In genomic region chr6:105402981-105403935, GRCh38 we compare ENCODE assay signal across 9 cellular contexts. TPM values are rescaled to one million over a fixed set of nuclear protein-coding genes. Genes with fewer than 3 reads are reported as not detected.
DNase-seq lines count a peak whose midpoint lies in the region; ATAC-seq, FAIRE-seq and TF ChIP-seq lines count a peak whose summit lies in the region.
"Had no signal": no experiment of that assay in that cellular context is flagged by ENCODE, and none has a peak within 500 bp of the region (broad histone marks: within the 10 kb centered on the region; RNA-seq: fewer than 3 reads in every experiment).

Gene PREP, minus strand, starts transcription at chr6:105403082. Its CDS starts 191 bp downstream, at chr6:105402891.

- CTCF ChIA-PET in WTC11 (lab: Charles Lee): interaction anchor here (0.6 to 1.2 kb wide), 22 partner anchors 11 to 1882 kb away, joined by 3 to 10 read pairs (median 4); partner anchors contain the start of genes HACE1 and PRDM1

- no peak within 1 kb of the TSS for H3K27ac Mint-ChIP-seq in WTC11

- intact Hi-C loops in spleen (cut with DNase I; ENCODE audit: low total_unique reads): no loop called here

- peak; percentile 94 for ATAC-seq in GM18868 (IDR thresholded peaks at IDR 0.05; ENCODE audit: unreplicated experiment)
- ATAC-seq in HG03103 (IDR thresholded peaks at IDR 0.05; ENCODE audit: low read depth, unreplicated experiment): peak; percentile 88
- peak; percentile 82 for ATAC-seq in WTC11

- H3K36me3 Mint-ChIP-seq in WTC11: no peaks in the 10 kb centered on the region

- peaks cover 4% of the 10 kb centered on the region for H3K27me3 Mint-ChIP-seq in WTC11 (ENCODE audit: low read depth)

- H3K4me3 Mint-ChIP-seq in WTC11: peak within 1 kb of the TSS; percentile 82

- H3K27ac ChIP-seq in spleen: peak within 1 kb of the TSS; percentile 66 to 88 (median 83)

- no peaks in the 10 kb centered on the region for H3K27me3 ChIP-seq in bronchial epithelial cell (ENCODE audit: control insufficient read depth, insufficient read depth, low read length)
- no peaks in the 10 kb centered on the region for H3K27me3 ChIP-seq in spleen (replicated peaks in 1 of 7)

- peaks cover 46% of the 10 kb centered on the region for H3K4me1 Mint-ChIP-seq in WTC11

- TF ChIP-seq CTCF in WTC11 (IDR thresholded peaks at IDR 0.05) (peak; percentile 67), bronchial epithelial cell (IDR thresholded peaks at IDR 0.05; ENCODE audit: insufficient read depth, low read length, severe bottlenecking) (peak; percentile 78), spleen (IDR thresholded peaks at IDR 0.05 in 8 of 11, conservative IDR thresholded peaks at IDR 0.05 in 3 of 11) (peak; percentile 60 to 83 (median 75))

- peak; percentile 88 for FAIRE-seq in bronchial epithelial cell (lab: Jason Lieb, UNC)
- FAIRE-seq: endometrium had no signal

- H3K9me3 ChIP-seq in spleen: no peaks in the 10 kb centered on the region

- H3K4me1 ChIP-seq in spleen: peaks cover 10 to 52% (median 35%) of the 10 kb centered on the region in 6 donors

- DNase-seq in AG08396 (ENCODE audit: low spot score) (peak; percentile 95), NCI-H2171 treated with DMSO at 0.1 percent for 48 hours (lab: John Stamatoyannopoulos, UW) (peak; percentile 76), WTC11 (ENCODE audit: low spot score) (peak; percentile 83), bronchial epithelial cell (ENCODE audit: low read depth) (peak; percentile 66), inferior parietal cortex (ENCODE audit: extremely low spot score) (peak; percentile 82), spleen (peak; percentile 98)

- POLR2A ChIA-PET in WTC11 (lab: Charles Lee): no interaction called here

- H3K4me3 ChIP-seq in bronchial epithelial cell (ENCODE audit: low read depth, low read length) (peak within 1 kb of the TSS; percentile 95), spleen (peak within 1 kb of the TSS; percentile 87 to 98 (median 90))

- TF ChIP-seq POLR2A in spleen (IDR thresholded peaks at IDR 0.05): no peak

- WGBS in spleen, 5 donors: 2 to 6% (median 2%) methylated on average over 27 to 78 of the region's 78 CpGs

- H3K9me3 Mint-ChIP-seq in WTC11: peaks cover 1% of the 10 kb centered on the region; the same call in 1 of the 2 replicates

- no peaks in the 10 kb centered on the region for H3K36me3 ChIP-seq in bronchial epithelial cell (ENCODE audit: control insufficient read depth, insufficient read depth, low read length)
- H3K36me3 ChIP-seq in spleen: no peaks in the 10 kb centered on the region

TF ChIP-seq in WTC11, 78 proteins besides CTCF, POLR2A, EP300 and RAD21 (continues in another document):
- TF ChIP-seq E2F5 (CRISPR knock-in tag; IDR thresholded peaks at IDR 0.05) (no peak), ZNF416 (CRISPR knock-in tag; IDR thresholded peaks at IDR 0.05) (peak; percentile 6; the same call in 1 of the 2 replicates), TP53 (CRISPR knock-in tag; IDR thresholded peaks at IDR 0.05) (no peak), AFF4 (CRISPR knock-in tag; IDR thresholded peaks at IDR 0.05; ENCODE audit: borderline replicate concordance) (no peak), USF2 (CRISPR knock-in tag; IDR thresholded peaks at IDR 0.05) (no peak), PRDM15 (CRISPR knock-in tag; IDR thresholded peaks at IDR 0.05) (no peak), FOXP4 (CRISPR knock-in tag; IDR thresholded peaks at IDR 0.05) (0 out of 2 replicates have a peak, but pooled peaks have one; percentile 60), FOXJ3 (CRISPR knock-in tag; IDR thresholded peaks at IDR 0.05; ENCODE audit: borderline replicate concordance) (no peak), ATF3 (CRISPR knock-in tag; conservative IDR thresholded peaks at IDR 0.05) (no peak), CREM (CRISPR knock-in tag; IDR thresholded peaks at IDR 0.05) (peak; percentile 60), IRF2 (CRISPR knock-in tag; IDR thresholded peaks at IDR 0.05; ENCODE audit: borderline replicate concordance, low read depth) (no peak)

RNA-seq across cellular contexts. Expression of gene PREP, which starts in this region (rescaled TPM):
- 58.8 to 68.5 TPM (median 66.3 TPM) in 3 replicates for total RNA-seq in WTC11 (2021)
- total RNA-seq in bronchial epithelial cell: 30.5 and 32.1 TPM in 2 replicates
- 10 to 100 TPM; 17.4 to 22.9 (median 20.3) TPM for total RNA-seq in spleen
- 10 to 100 TPM in 2 of 3 donors, 1 to 10 TPM in 1; 9.8 to 13.2 (median 13.1) TPM for polyA plus RNA-seq in spleen

Comparison
In these comparisons a context has a peak if more than half of its experiments do, and no peak if none do; other contexts are left out.
1. Peak in every context shown above with its lines: DNase-seq, ATAC-seq, H3K4me3 ChIP-seq and H3K27ac ChIP-seq.